In genomic region chr2:218745160-218745558, GRCh38 we compare ENCODE assay signal across 1 cellular context.
A peak's percentile ranks its signal among the peaks of the same experiment; 100 is the strongest.
TF ChIP-seq lines count a peak whose summit lies in the region.

No MANE protein-coding gene starts in this region.

TF ChIP-seq in K562, 482 proteins besides CTCF, POLR2A, EP300 and RAD21 (continued from another document and continues in another):
- TF ChIP-seq RREB1 (CRISPR knock-in tag; IDR thresholded peaks at IDR 0.05) (no peak), NELFE (IDR thresholded peaks at IDR 0.05; ENCODE audit: insufficient read depth, insufficient read length) (no peak), E2F6 (IDR thresholded peaks at IDR 0.05; ENCODE audit: borderline replicate concordance in 1 of 2, extremely low read depth in 1 of 2, insufficient read depth in 1 of 2, insufficient read length in 1 of 2, low read depth in 1 of 2, low read length in 1 of 2, poor library complexity in 1 of 2, severe bottlenecking in 1 of 2) (peak; percentile 24 to 27), TCF7 (IDR thresholded peaks at IDR 0.05; ENCODE audit: borderline replicate concordance) (no peak), SIN3A (IDR thresholded peaks at IDR 0.05; ENCODE audit: borderline replicate concordance in 2 of 2, control insufficient read depth in 1 of 2, low read depth in 2 of 2, low read length in 2 of 2) (no peak), HSF4 (CRISPR knock-in tag; IDR thresholded peaks at IDR 0.05; ENCODE audit: borderline replicate concordance) (peak; percentile 40; the same call in 1 of the 2 replicates), HDAC1 (IDR thresholded peaks at IDR 0.05) (peak in 1 of 2 experiments; percentile 42; a peak in 1 of 4 replicates), PKNOX1 (IDR thresholded peaks at IDR 0.05) (peak; percentile 33; the same call in 1 of the 2 replicates), RBM25 (IDR thresholded peaks at IDR 0.05; ENCODE audit: low read depth, low read length, severe bottlenecking) (no peak), ZFP30 (CRISPR knock-in tag; IDR thresholded peaks at IDR 0.05; ENCODE audit: borderline replicate concordance) (no peak), SMAD4 (CRISPR knock-in tag; conservative IDR thresholded peaks at IDR 0.05) (peak; percentile 70), C11orf30 (IDR thresholded peaks at IDR 0.05; ENCODE audit: low read depth) (peak; percentile 86), PHTF2 (CRISPR knock-in tag; IDR thresholded peaks at IDR 0.05) (no peak), ZNF668 (CRISPR knock-in tag; IDR thresholded peaks at IDR 0.05) (peak; percentile 62; the same call in 1 of the 2 replicates), NR4A1 (CRISPR knock-in tag; IDR thresholded peaks at IDR 0.05) (no peak), NR4A1 (tag; IDR thresholded peaks at IDR 0.05) (peak; percentile 71; the same call in 1 of the 2 replicates), EP400 (IDR thresholded peaks at IDR 0.05) (peak; percentile 92), ZNF3 (CRISPR knock-in tag; IDR thresholded peaks at IDR 0.05) (no peak), ZNF12 (CRISPR knock-in tag; IDR thresholded peaks at IDR 0.05) (no peak), POLR2AphosphoS5 (IDR thresholded peaks at IDR 0.05; ENCODE audit: control insufficient read depth, insufficient read depth, low read depth, low read length) (no peak), HLTF (IDR thresholded peaks at IDR 0.05) (0 out of 2 replicates have a peak, but pooled peaks have one; percentile 42), HNRNPLL (IDR thresholded peaks at IDR 0.05; ENCODE audit: low read depth, low read length, poor library complexity, severe bottlenecking) (no peak), TCF15 (CRISPR knock-in tag; IDR thresholded peaks at IDR 0.05) (0 out of 2 replicates have a peak, but pooled peaks have one; percentile 63), TFAM (CRISPR knock-in tag; conservative IDR thresholded peaks at IDR 0.05) (no peak), ZNF124 (CRISPR knock-in tag; IDR thresholded peaks at IDR 0.05) (no peak), ATF3 (IDR thresholded peaks at IDR 0.05) (peak; percentile 83), ATF3 (CRISPR knock-in tag; conservative IDR thresholded peaks at IDR 0.05) (no peak), ATF2 (CRISPR knock-in tag; IDR thresholded peaks at IDR 0.05) (no peak), GATA2 (CRISPR knock-in tag; IDR thresholded peaks at IDR 0.05) (no peak), ETV1 (tag; conservative IDR thresholded peaks at IDR 0.05; ENCODE audit: low read depth) (peak; percentile 33; the same call in 1 of the 2 replicates), TBP (optimal IDR thresholded peaks at IDR 0.05; ENCODE audit: low read depth, low read length) (no peak), BCL6 (CRISPR knock-in tag; IDR thresholded peaks at IDR 0.05) (no peak), ZBTB9 (CRISPR knock-in tag; IDR thresholded peaks at IDR 0.05) (no peak), ZNF583 (CRISPR knock-in tag; IDR thresholded peaks at IDR 0.05) (peak; percentile 53; the same call in 1 of the 2 replicates), ZBTB43 (CRISPR knock-in tag; IDR thresholded peaks at IDR 0.05) (no peak), PHF8 (IDR thresholded peaks at IDR 0.05; ENCODE audit: borderline replicate concordance, low read length) (no peak), SMARCA4 (IDR thresholded peaks at IDR 0.05) (peak; percentile 55; the same call in 1 of the 2 replicates), AFF1 (IDR thresholded peaks at IDR 0.05; ENCODE audit: low read depth in 1 of 2, partially characterized antibody in 2 of 2) (no peak), JUND (IDR thresholded peaks at IDR 0.05; ENCODE audit: borderline replicate concordance, low read depth, low read length) (0 out of 2 replicates have a peak, but pooled peaks have one; percentile 52), JUND (tag; IDR thresholded peaks at IDR 0.05; ENCODE audit: borderline replicate concordance, low read depth, low read length) (peak; percentile 79; the same call in 2 of the 3 replicates), HEY1 (CRISPR knock-in tag; IDR thresholded peaks at IDR 0.05; ENCODE audit: borderline replicate concordance) (no peak), ATF4 (CRISPR knock-in tag; IDR thresholded peaks at IDR 0.05) (peak; percentile 69), RBM34 (IDR thresholded peaks at IDR 0.05; ENCODE audit: borderline replicate concordance, insufficient read depth, low read length) (no peak), ARNT (IDR thresholded peaks at IDR 0.05) (0 out of 4 replicates have a peak, but pooled peaks of 1 of the 2 experiments have one; percentile 44), KDM5B (IDR thresholded peaks at IDR 0.05; ENCODE audit: insufficient replicate concordance, low read depth, low read length) (no peak), ZNF764 (CRISPR knock-in tag; IDR thresholded peaks at IDR 0.05; ENCODE audit: low read depth) (no peak), MYC (IDR thresholded peaks at IDR 0.05; ENCODE audit: low read depth, low read length) (peak; percentile 93), MYC (CRISPR knock-in tag; IDR thresholded peaks at IDR 0.05; ENCODE audit: borderline replicate concordance, low read depth) (no peak)
